ENCODE assay signal across 17 cellular contexts in the genomic region with DNA sequence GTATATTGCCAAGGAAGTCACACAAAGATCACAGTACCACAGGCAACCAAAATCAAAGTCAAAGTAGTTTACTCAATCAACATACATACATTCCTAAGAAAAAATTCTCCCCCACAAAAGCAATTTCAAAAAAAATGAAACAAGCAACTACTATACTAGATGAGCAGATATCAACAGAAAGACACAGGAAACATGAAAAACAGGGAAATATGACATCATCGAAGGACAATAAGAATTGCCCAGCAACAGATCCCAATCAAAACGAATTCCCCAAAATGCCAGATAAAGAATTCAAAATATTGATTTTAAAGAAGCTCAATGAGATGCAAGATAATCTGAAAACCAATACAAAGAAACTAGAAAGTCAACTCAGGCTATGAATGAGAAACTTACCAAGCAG.
DNase-seq lines count a peak whose midpoint lies in the region; ATAC-seq, FAIRE-seq and TF ChIP-seq lines count a peak whose summit lies in the region.
"Had no signal": no experiment of that assay in that cellular context is flagged by ENCODE, and none has a peak within 500 bp of the region (broad histone marks: within the 10 kb centered on the region; RNA-seq: fewer than 3 reads in every experiment).

No MANE protein-coding gene starts in this region.

- BruUV-seq in Calu3 (replicated peaks; lab: Mats Ljungman, UMichigan), result no TSS peak

- H3K27ac Mint-ChIP-seq in activated CD8-positive, alpha-beta memory T cell treated with anti-CD3 and anti-CD28 coated beads, Interleukin-2, amount 10 ng/mL, durations not matched to agents 7 days and 5 days, result peak overlapping the region; percentile 83
- peak overlapping the region; percentile 70 for H3K27ac Mint-ChIP-seq in activated T-helper 17 cell treated with anti-CD3 and anti-CD28 coated beads, Interleukin-2, amount 50 U/mL, for 72 hours
- no peak overlapping the region for H3K27ac Mint-ChIP-seq in Calu3 (ENCODE audit: unreplicated experiment)

- FAIRE-seq in A204.1 (lab: Jason Lieb, UNC) (peak; percentile 11), GM19239 (lab: Jason Lieb, UNC) (peak; percentile 26)
- FAIRE-seq: RCC 7860 had no signal

- CTCF ChIA-PET in activated CD8-positive, alpha-beta memory T cell treated with anti-CD3 and anti-CD28 coated beads, Interleukin-2, amount 10 ng/mL, durations not matched to agents 7 days and 5 days (lab: Charles Lee), result interaction anchor here (1.0 to 2.3 kb wide), 5 partner anchors 13 to 334 kb away, joined by 3 to 9 read pairs (median 4); no protein-coding TSS in a partner anchor
- CTCF ChIA-PET in Calu3 (lab: Charles Lee), result no interaction called here

- H3K4me3 Mint-ChIP-seq in activated CD8-positive, alpha-beta memory T cell treated with anti-CD3 and anti-CD28 coated beads, Interleukin-2, amount 10 ng/mL, durations not matched to agents 7 days and 5 days, result no peak overlapping the region
- peak overlapping the region; percentile 29 for H3K4me3 Mint-ChIP-seq in activated T-helper 17 cell treated with anti-CD3 and anti-CD28 coated beads, Interleukin-2, amount 50 U/mL, for 72 hours
- no peak overlapping the region for H3K4me3 Mint-ChIP-seq in Calu3 (ENCODE audit: low read depth, unreplicated experiment)

- intact Hi-C loops in Calu3 (cut with micrococcal nuclease; ENCODE audit: unreplicated experiment), result no loop called here

- H3K9me3 Mint-ChIP-seq in activated CD8-positive, alpha-beta memory T cell treated with anti-CD3 and anti-CD28 coated beads, Interleukin-2, amount 10 ng/mL, durations not matched to agents 7 days and 5 days (ENCODE audit: low read depth), result peaks cover 25% of the 10 kb centered on the region
- H3K9me3 Mint-ChIP-seq in activated T-helper 17 cell treated with anti-CD3 and anti-CD28 coated beads, Interleukin-2, amount 50 U/mL, for 72 hours, result peaks cover 11% of the 10 kb centered on the region
- no peaks in the 10 kb centered on the region for H3K9me3 Mint-ChIP-seq in Calu3 (ENCODE audit: low read depth, unreplicated experiment)

- no peak for TF ChIP-seq CTCF in Calu3 (IDR thresholded peaks at IDR 0.05; ENCODE audit: unreplicated experiment)

- no peak for ATAC-seq in activated CD8-positive, alpha-beta memory T cell treated with anti-CD3 and anti-CD28 coated beads, Interleukin-2, amount 10 ng/mL, durations not matched to agents 7 days and 5 days
- no peak for ATAC-seq in activated T-helper 17 cell treated with anti-CD3 and anti-CD28 coated beads, Interleukin-2, amount 50 U/mL, for 72 hours (replicated peaks)
- ATAC-seq: Right ventricle myocardium inferior had no signal

- H3K36me3 Mint-ChIP-seq in activated CD8-positive, alpha-beta memory T cell treated with anti-CD3 and anti-CD28 coated beads, Interleukin-2, amount 10 ng/mL, durations not matched to agents 7 days and 5 days, result peaks cover 57% of the 10 kb centered on the region
- no peaks in the 10 kb centered on the region for H3K36me3 Mint-ChIP-seq in activated T-helper 17 cell treated with anti-CD3 and anti-CD28 coated beads, Interleukin-2, amount 50 U/mL, for 72 hours (ENCODE audit: low read depth)
- H3K36me3 Mint-ChIP-seq in Calu3 (ENCODE audit: insufficient read depth, unreplicated experiment), result no peaks in the 10 kb centered on the region

- no peaks in the 10 kb centered on the region for H3K27me3 Mint-ChIP-seq in activated CD8-positive, alpha-beta memory T cell treated with anti-CD3 and anti-CD28 coated beads, Interleukin-2, amount 10 ng/mL, durations not matched to agents 7 days and 5 days
- H3K27me3 Mint-ChIP-seq in activated T-helper 17 cell treated with anti-CD3 and anti-CD28 coated beads, Interleukin-2, amount 50 U/mL, for 72 hours, result no peaks in the 10 kb centered on the region
- no peaks in the 10 kb centered on the region for H3K27me3 Mint-ChIP-seq in Calu3 (ENCODE audit: unreplicated experiment)

- no peak for DNase-seq in activated CD8-positive, alpha-beta memory T cell treated with anti-CD3 and anti-CD28 coated beads, Interleukin-2, amount 10 ng/mL, durations not matched to agents 7 days and 5 days
- DNase-seq in activated CD8-positive, alpha-beta memory T cell treated with anti-CD3 and anti-CD28 coated beads, Interleukin-2, amount 50 U/mL, for 48 hours, result no peak
- DNase-seq in GM19239 (ENCODE audit: insufficient read length, low spot score) (no peak), Calu3 (no peak), cortex of kidney (lab: John Stamatoyannopoulos, UW) (no peak)
- DNase-seq: C1 segment of cervical spinal cord, DMS79, H7, MV-4-11, NCI-H187, NCI-H2107, NCI-H510A, NCI-H774 had no signal

- peaks cover 56% of the 10 kb centered on the region for H3K4me1 Mint-ChIP-seq in activated CD8-positive, alpha-beta memory T cell treated with anti-CD3 and anti-CD28 coated beads, Interleukin-2, amount 10 ng/mL, durations not matched to agents 7 days and 5 days
- H3K4me1 Mint-ChIP-seq in activated T-helper 17 cell treated with anti-CD3 and anti-CD28 coated beads, Interleukin-2, amount 50 U/mL, for 72 hours, result peaks cover 49% of the 10 kb centered on the region
- no peaks in the 10 kb centered on the region for H3K4me1 Mint-ChIP-seq in Calu3 (ENCODE audit: low read depth, unreplicated experiment)
